23 cellular contexts compared by ENCODE assay signal in genomic region chr20:42656130-42656529, GRCh38.
DNase-seq lines count a peak whose midpoint lies in the region; ATAC-seq, FAIRE-seq and TF ChIP-seq lines count a peak whose summit lies in the region.
"Had no signal": no experiment of that assay in that cellular context is flagged by ENCODE, and none has a peak within 500 bp of the region (broad histone marks: within the 10 kb centered on the region; RNA-seq: fewer than 3 reads in every experiment).

No MANE protein-coding gene starts in this region.

- no peak overlapping the region for H3K27ac ChIP-seq in esophagus muscularis mucosa (replicated peaks in 1 of 4)
- no peak overlapping the region for H3K27ac ChIP-seq in pancreas
- H3K27ac ChIP-seq: 22Rv1, BLaER1, C4-2B had no signal

- H3K36me3 ChIP-seq in esophagus muscularis mucosa = no peaks in the 10 kb centered on the region
- no peaks in the 10 kb centered on the region for H3K36me3 ChIP-seq in pancreas
- H3K36me3 ChIP-seq: BLaER1, HAP-1 had no signal

- intact Hi-C loops in esophagus muscularis mucosa (cut with DNase I) = no loop called here
- intact Hi-C loops in pancreas (cut with DNase I) = no loop called here

- peaks cover 0 to 3% (median 0%) of the 10 kb centered on the region in 4 donors for H3K27me3 ChIP-seq in esophagus muscularis mucosa
- no peaks in the 10 kb centered on the region for H3K27me3 ChIP-seq in pancreas
- H3K27me3 ChIP-seq: BLaER1 had no signal

- ATAC-seq in pancreas (peak in 3 of 4 donors; percentile 76 to 90 (median 89)), HG03571 (IDR thresholded peaks at IDR 0.05; ENCODE audit: unreplicated experiment) (no peak)
- ATAC-seq: CD8-positive, alpha-beta T cell had no signal

- DNase-seq in NCI-H345 (lab: John Stamatoyannopoulos, UW) (peak; percentile 3), NCI-H345 treated with DMSO at 0.1 percent for 48 hours (lab: John Stamatoyannopoulos, UW; ENCODE audit: unreplicated experiment) (no peak), NCI-H748 (lab: John Stamatoyannopoulos, UW; ENCODE audit: unreplicated experiment) (peak; percentile 69), esophagus muscularis mucosa (ENCODE audit: extremely low spot score) (peak; percentile 55), pancreas (no peak), GM19239 (ENCODE audit: insufficient read length, low spot score) (no peak), NCI-H1092 (lab: John Stamatoyannopoulos, UW) (no peak)
- DNase-seq: Caco-2; CD4-positive, CD25-positive, alpha-beta regulatory T cell; CD8-positive, alpha-beta T cell; DMS153; DND-41; GOT3; HFFc6 had no signal

- no peak for FAIRE-seq in pancreas (lab: Jason Lieb, UNC)
- no peak for FAIRE-seq in GM19239 (lab: Jason Lieb, UNC)
- FAIRE-seq: A204.1, G401.6, GM12892, H54 had no signal

- 68% methylated on average over 2 of the region's 2 CpGs for WGBS in esophagus muscularis mucosa
- WGBS in pancreas, 2 donors = 10 to 26% methylated on average over 2 of the region's 2 CpGs

- no peaks in the 10 kb centered on the region for H3K4me1 ChIP-seq in esophagus muscularis mucosa
- peaks cover 0 to 6% (median 0%) of the 10 kb centered on the region in 3 donors for H3K4me1 ChIP-seq in pancreas
- H3K4me1 ChIP-seq: Caco-2, HAP-1 had no signal

- H3K4me3 ChIP-seq in esophagus muscularis mucosa (no peak overlapping the region), pancreas (no peak overlapping the region)
- H3K4me3 ChIP-seq: BLaER1, HAP-1 had no signal

- TF ChIP-seq EP300 in esophagus muscularis mucosa (IDR thresholded peaks at IDR 0.05) = no peak

- no peaks in the 10 kb centered on the region for H3K9me3 ChIP-seq in esophagus muscularis mucosa
- no peaks in the 10 kb centered on the region for H3K9me3 ChIP-seq in pancreas
- H3K9me3 ChIP-seq: BLaER1, Caco-2, HAP-1 had no signal

- no peak for TF ChIP-seq POLR2A in esophagus muscularis mucosa (IDR thresholded peaks at IDR 0.05; ENCODE audit: low read depth)

- TF ChIP-seq CTCF in esophagus muscularis mucosa (IDR thresholded peaks at IDR 0.05) (no peak), pancreas (IDR thresholded peaks at IDR 0.05) (no peak)

Comparison
In these comparisons a context has a peak if more than half of its experiments do, and no peak if none do; other contexts are left out.
1. DNase-seq: peak in NCI-H345 (single experiment), NCI-H748 (single experiment) and esophagus muscularis mucosa (single experiment); none in NCI-H345 treated with DMSO at 0.1 percent for 48 hours (single experiment), pancreas (0 of 6), GM19239 (single experiment) and NCI-H1092 (single experiment).